Comparison of ENCODE assay signal across 8 cellular contexts in the genomic region with DNA sequence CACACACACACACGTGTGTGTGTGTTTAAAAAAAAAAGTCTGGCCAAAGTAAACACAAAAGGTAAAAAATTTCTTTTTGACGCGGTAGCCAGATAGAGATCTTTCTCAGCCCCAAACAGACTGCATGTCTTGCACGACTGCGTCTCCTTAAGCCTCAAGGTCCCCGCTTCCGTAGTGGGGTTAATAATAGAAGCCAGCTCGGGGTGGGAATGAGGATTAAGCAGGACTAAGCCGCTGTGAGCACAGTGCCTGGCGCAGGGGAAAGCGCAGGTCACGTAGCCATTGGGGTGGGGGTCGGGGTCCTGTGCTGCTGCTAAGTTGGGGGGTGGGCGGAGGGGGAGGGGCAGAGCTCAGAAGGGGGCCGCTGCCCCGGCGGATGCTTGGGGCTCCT. TPM values are rescaled to one million over a fixed set of nuclear protein-coding genes. Genes with fewer than 3 reads are reported as not detected.
DNase-seq lines count a peak whose midpoint lies in the region; ATAC-seq, FAIRE-seq and TF ChIP-seq lines count a peak whose summit lies in the region.

No MANE protein-coding gene starts in this region.

- H3K27me3 ChIP-seq in H1 (replicated peaks in 1 of 4; ENCODE audit: control insufficient read depth in 3 of 4, extremely low read depth in 1 of 4, insufficient read depth in 3 of 4, low read length in 3 of 4) = no peaks in the 10 kb centered on the region
- H3K27me3 ChIP-seq in upper lobe of right lung = no peaks in the 10 kb centered on the region

- no peak overlapping the region for H2BK12ac ChIP-seq in H1 (ENCODE audit: low read depth, low read length)

- CTCF ChIA-PET in H1 (lab: Charles Lee; ENCODE audit: partially characterized antibody) = interaction anchor here (1.0 to 1.7 kb wide), 2 partner anchors 11 to 21 kb away, joined by 3 to 4 read pairs; no protein-coding TSS in a partner anchor

- no peak for TF ChIP-seq EP300 in H1 (IDR thresholded peaks at IDR 0.05; ENCODE audit: borderline replicate concordance in 1 of 2, low read depth in 2 of 2, low read length in 2 of 2)

- no peak overlapping the region for H3K23ac ChIP-seq in H1 (ENCODE audit: insufficient read length)

- H2BK120ac ChIP-seq in H1 (replicated peaks; ENCODE audit: low read depth, low read length) = no peak overlapping the region

- H3K14ac ChIP-seq in H1 (ENCODE audit: insufficient read length) = no peak overlapping the region

- H4K8ac ChIP-seq in H1 (ENCODE audit: extremely low read depth, insufficient read depth, low read length) = 0 out of 2 replicates have a peak overlapping the region, but pooled peaks have one; percentile 79

- intact Hi-C loops in mucosa of descending colon (cut with DNase I, micrococcal nuclease) = no loop called here
- intact Hi-C loops in upper lobe of right lung (cut with DNase I) = no loop called here

- peak overlapping the region; percentile 21 for H3K56ac ChIP-seq in H1 (replicated peaks; ENCODE audit: insufficient read length, low read depth, low read length)

- no peak overlapping the region for H2BK5ac ChIP-seq in H1 (ENCODE audit: low read depth, low read length)

- H3K4me2 ChIP-seq in H1 (ENCODE audit: insufficient read depth in 1 of 2, low read depth in 2 of 2, low read length in 2 of 2) = peak overlapping the region; percentile 94 to 100

- DNase-seq in DMS53 (lab: John Stamatoyannopoulos, UW) = peak; percentile 50
- DNase-seq in DMS53 treated with DMSO at 0.1 percent for 48 hours (lab: John Stamatoyannopoulos, UW; ENCODE audit: unreplicated experiment) = no peak
- DNase-seq in HK-2 (ENCODE audit: unreplicated experiment) = peak; percentile 38
- DNase-seq in H1 (ENCODE audit: low read depth in 1 of 2, low spot score in 2 of 2) = peak in 1 of 2 experiments; percentile 54
- DNase-seq in mucosa of descending colon = peak in 1 of 3 donors; percentile 39
- DNase-seq in upper lobe of right lung = no peak

- no peak for TF ChIP-seq RAD21 in H1 (IDR thresholded peaks at IDR 0.05 in 1 of 2, conservative IDR thresholded peaks at IDR 0.05 in 1 of 2; ENCODE audit: low read depth in 2 of 2, low read length in 2 of 2)

- peak; percentile 56 for ATAC-seq in mucosa of descending colon
- peak; percentile 45 for ATAC-seq in upper lobe of right lung
- ATAC-seq in HG03457 (IDR thresholded peaks at IDR 0.05; ENCODE audit: unreplicated experiment) = no peak

- H4K91ac ChIP-seq in H1 (replicated peaks; ENCODE audit: insufficient read length, low read length) = no peak overlapping the region

- H3K9me3 ChIP-seq in H1 (ENCODE audit: insufficient read depth in 2 of 2, low read depth in 1 of 2, low read length in 1 of 2) (no peaks in the 10 kb centered on the region), mucosa of descending colon (no peaks in the 10 kb centered on the region), upper lobe of right lung (no peaks in the 10 kb centered on the region)

- TF ChIP-seq POLR2A in H1 (IDR thresholded peaks at IDR 0.05; ENCODE audit: control extremely low read depth in 1 of 2, low read depth in 2 of 2, low read length in 2 of 2) = no peak

- H3K36me3 ChIP-seq in H1 (ENCODE audit: control insufficient read depth in 2 of 4, insufficient read depth in 4 of 4, low read length in 3 of 4) = peaks cover 0 to 4% (median 1%) of the 10 kb centered on the region in 4 experiments; a peak in 2 of 8 replicates
- H3K36me3 ChIP-seq in mucosa of descending colon (ENCODE audit: low read depth) = no peaks in the 10 kb centered on the region
- no peaks in the 10 kb centered on the region for H3K36me3 ChIP-seq in upper lobe of right lung

- H3K4me3 ChIP-seq in H1 (ENCODE audit: extremely low read depth in 1 of 4, insufficient read depth in 2 of 4, low read depth in 3 of 4, low read length in 4 of 4) = peak overlapping the region; percentile 55 to 99 (median 74)
- H3K4me3 ChIP-seq in mucosa of descending colon = peak overlapping the region; percentile 81
- H3K4me3 ChIP-seq in upper lobe of right lung = peak overlapping the region; percentile 83

- no peak for TF ChIP-seq CTCF in VCaP (conservative IDR thresholded peaks at IDR 0.05)
- no peak for TF ChIP-seq CTCF in H1 (IDR thresholded peaks at IDR 0.05; ENCODE audit: control extremely low read depth in 1 of 3, insufficient read depth in 1 of 3, low read depth in 1 of 3, low read length in 3 of 3)
- no peak for TF ChIP-seq CTCF in mucosa of descending colon (IDR thresholded peaks at IDR 0.05)
- no peak for TF ChIP-seq CTCF in upper lobe of right lung (IDR thresholded peaks at IDR 0.05)

- H2AK5ac ChIP-seq in H1 (ENCODE audit: low read depth, low read length) = no peak overlapping the region

- no peak overlapping the region for H2BK20ac ChIP-seq in H1 (ENCODE audit: low read length)

- H4K20me1 ChIP-seq in H1 (replicated peaks in 1 of 2; ENCODE audit: control insufficient read depth in 1 of 2, insufficient read depth in 2 of 2, low read length in 2 of 2) = peaks cover 19 to 28% of the 10 kb centered on the region in 2 experiments

- no peak for FAIRE-seq in H1 (lab: Jason Lieb, UNC)

- peak overlapping the region; percentile 65; the same call in 1 of the 2 replicates for H3K27ac ChIP-seq in VCaP
- peak overlapping the region; percentile 89; the same call in 1 of the 2 replicates for H3K27ac ChIP-seq in H1 (ENCODE audit: low read depth, low read length)
- peak overlapping the region; percentile 87 for H3K27ac ChIP-seq in upper lobe of right lung

- H3K79me1 ChIP-seq in H1 (ENCODE audit: low read depth, low read length) = peaks cover 13% of the 10 kb centered on the region

- H2BK15ac ChIP-seq in H1 (ENCODE audit: low read length) = no peak overlapping the region

- peak overlapping the region; percentile 48; the same call in 1 of the 2 replicates for H3K18ac ChIP-seq in H1 (ENCODE audit: extremely low read depth, low read length)

- H3K4me1 ChIP-seq in H1 (replicated peaks in 1 of 4; ENCODE audit: control insufficient read depth in 3 of 4, insufficient read depth in 4 of 4, low read length in 3 of 4) (peaks cover 0 to 9% (median 5%) of the 10 kb centered on the region in 4 experiments; a peak in 5 of 7 replicates), mucosa of descending colon (ENCODE audit: low read depth) (peaks cover 13% of the 10 kb centered on the region), upper lobe of right lung (peaks cover 29% of the 10 kb centered on the region)

- peaks cover 10% of the 10 kb centered on the region for H3K23me2 ChIP-seq in H1 (ENCODE audit: low read depth, low read length)

- no peak overlapping the region for H4K5ac ChIP-seq in H1 (ENCODE audit: insufficient read length, low read depth, low read length)

- 3% methylated on average over 10 of the region's 17 CpGs; no CpG with 5 or more reads in 1 of the 2 experiments for WGBS in H1 (ENCODE audit: extremely low coverage in 1 of 2, insufficient coverage in 1 of 2, insufficient read length in 1 of 2, insufficient replicate concordance in 2 of 2, low coverage in 1 of 2, low lambda C conversion rate in 2 of 2, missing lambda C conversion rate in 1 of 2), 2 experiments

- H2AFZ ChIP-seq in H1 (ENCODE audit: low read length) = no peak overlapping the region

- POLR2A ChIA-PET in H1 (lab: Charles Lee; ENCODE audit: partially characterized antibody) = interaction anchor here (0.7 to 6.9 kb wide), 16 partner anchors 9 to 170 kb away, joined by 3 to 63 read pairs (median 6); a partner anchor contains a TSS

- H3K79me2 ChIP-seq in H1 (ENCODE audit: control insufficient read depth in 1 of 2, insufficient read depth in 2 of 2, low read length in 2 of 2) = peaks cover 39 to 51% of the 10 kb centered on the region in 2 experiments

- peak overlapping the region; percentile 76 to 94 (median 84) for H3K9ac ChIP-seq in H1 (replicated peaks in 1 of 4; ENCODE audit: extremely low read depth in 1 of 4, low read depth in 3 of 4, low read length in 3 of 4)

- H3K4ac ChIP-seq in H1 (replicated peaks; ENCODE audit: insufficient read length, low read depth, low read length) = no peak overlapping the region

RNA-seq across cellular contexts. Expression of a gene that starts 0.5 kb away (rescaled TPM):
- total RNA-seq in H1 (2021; fragmentation: NEBNext Ultra II Directional; extraction: Animal tissue kit (Norgen Biotek cat#: 25700)) = 114 and 116 TPM in 2 replicates
- 52.8 and 65.8 TPM in 2 replicates for polyA plus RNA-seq in H1 (2011; rRNA removed)
- polyA plus RNA-seq in H1 (2011; cell fraction: cytosol; rRNA removed) = 71.2 TPM
- 159 TPM for polyA plus RNA-seq in H1 (2011; cell fraction: nucleus; rRNA removed)
- 67.6 to 83.2 TPM (median 69.6 TPM) in 4 replicates for polyA plus RNA-seq in H1 (2012, experiment 1 of 2)
- 36.7 TPM for polyA plus RNA-seq in H1 (2012, experiment 2 of 2)
- 45.6 TPM for polyA plus RNA-seq in H1 (2013, experiment 1 of 2)
- 44.3 TPM for polyA plus RNA-seq in H1 (2013, experiment 2 of 2)
- polyA minus RNA-seq in H1 (2011; rRNA and poly(A)+ RNA removed) = 105 and 119 TPM in 2 replicates
- polyA minus RNA-seq in H1 (2011; cell fraction: cytosol; rRNA and poly(A)+ RNA removed) = 55.2 TPM
- polyA minus RNA-seq in H1 (2011; cell fraction: nucleus; rRNA and poly(A)+ RNA removed) = 83.7 TPM
- total RNA-seq in mucosa of descending colon = 10 to 100 TPM; 37.9 to 62.6 (median 47.6) TPM
- 161 TPM for total RNA-seq in upper lobe of right lung

RNA-seq across cellular contexts. Expression of a gene that starts 47.4 kb away (rescaled TPM):
- 47.8 and 49.1 TPM in 2 replicates for total RNA-seq in H1 (2021; fragmentation: NEBNext Ultra II Directional; extraction: Animal tissue kit (Norgen Biotek cat#: 25700))
- polyA plus RNA-seq in H1 (2011; rRNA removed) = 111 and 156 TPM in 2 replicates
- 96.1 TPM for polyA plus RNA-seq in H1 (2011; cell fraction: cytosol; rRNA removed)
- 121 TPM for polyA plus RNA-seq in H1 (2011; cell fraction: nucleus; rRNA removed)
- polyA plus RNA-seq in H1 (2012, experiment 1 of 2) = 49.1 to 53.5 TPM (median 51.1 TPM) in 4 replicates
- polyA plus RNA-seq in H1 (2012, experiment 2 of 2) = 62.6 TPM
- polyA plus RNA-seq in H1 (2013, experiment 1 of 2) = 25.2 TPM
- 22.8 TPM for polyA plus RNA-seq in H1 (2013, experiment 2 of 2)
- 147 and 204 TPM in 2 replicates for polyA minus RNA-seq in H1 (2011; rRNA and poly(A)+ RNA removed)
- polyA minus RNA-seq in H1 (2011; cell fraction: cytosol; rRNA and poly(A)+ RNA removed) = 60.0 TPM
- 135 TPM for polyA minus RNA-seq in H1 (2011; cell fraction: nucleus; rRNA and poly(A)+ RNA removed)
- 10 to 100 TPM; 15.2 to 18.0 (median 17.2) TPM for total RNA-seq in mucosa of descending colon
- total RNA-seq in upper lobe of right lung = 15.3 TPM

RNA-seq across cellular contexts. Expression of a gene that starts 47.8 kb away (rescaled TPM):
- 104 and 106 TPM in 2 replicates for total RNA-seq in H1 (2021; fragmentation: NEBNext Ultra II Directional; extraction: Animal tissue kit (Norgen Biotek cat#: 25700))
- polyA plus RNA-seq in H1 (2011; rRNA removed) = 66.3 and 69.1 TPM in 2 replicates
- polyA plus RNA-seq in H1 (2011; cell fraction: cytosol; rRNA removed) = 73.9 TPM
- 49.1 TPM for polyA plus RNA-seq in H1 (2011; cell fraction: nucleus; rRNA removed)
- polyA plus RNA-seq in H1 (2012, experiment 1 of 2) = 40.6 to 53.7 TPM (median 50.5 TPM) in 4 replicates
- 21.5 TPM for polyA plus RNA-seq in H1 (2012, experiment 2 of 2)
- 34.2 TPM for polyA plus RNA-seq in H1 (2013, experiment 1 of 2)
- polyA plus RNA-seq in H1 (2013, experiment 2 of 2) = 32.3 TPM
- 66.8 and 68.8 TPM in 2 replicates for polyA minus RNA-seq in H1 (2011; rRNA and poly(A)+ RNA removed)
- 36.6 TPM for polyA minus RNA-seq in H1 (2011; cell fraction: cytosol; rRNA and poly(A)+ RNA removed)
- polyA minus RNA-seq in H1 (2011; cell fraction: nucleus; rRNA and poly(A)+ RNA removed) = 64.1 TPM
- 10 to 100 TPM; 27.8 to 38.3 (median 28.5) TPM for total RNA-seq in mucosa of descending colon
- 42.3 TPM for total RNA-seq in upper lobe of right lung

RNA-seq across cellular contexts. Expression of a gene that starts 56.8 kb away (rescaled TPM):
- 17.2 TPM in 2 replicates for total RNA-seq in H1 (2021; fragmentation: NEBNext Ultra II Directional; extraction: Animal tissue kit (Norgen Biotek cat#: 25700))
- polyA plus RNA-seq in H1 (2011; rRNA removed) = 40.4 and 56.6 TPM in 2 replicates
- polyA plus RNA-seq in H1 (2011; cell fraction: cytosol; rRNA removed) = 35.2 TPM
- polyA plus RNA-seq in H1 (2011; cell fraction: nucleus; rRNA removed) = 42.5 TPM
- polyA plus RNA-seq in H1 (2012, experiment 1 of 2) = 19.9 to 21.8 TPM (median 20.7 TPM) in 4 replicates
- polyA plus RNA-seq in H1 (2012, experiment 2 of 2) = 11.3 TPM
- 11.4 TPM for polyA plus RNA-seq in H1 (2013, experiment 1 of 2)
- polyA plus RNA-seq in H1 (2013, experiment 2 of 2) = 10.4 TPM
- polyA minus RNA-seq in H1 (2011; rRNA and poly(A)+ RNA removed) = 28.6 and 31.0 TPM in 2 replicates
- 15.6 TPM for polyA minus RNA-seq in H1 (2011; cell fraction: cytosol; rRNA and poly(A)+ RNA removed)
- polyA minus RNA-seq in H1 (2011; cell fraction: nucleus; rRNA and poly(A)+ RNA removed) = 17.7 TPM
- total RNA-seq in mucosa of descending colon (10 to 100 TPM; 25.4 to 40.5 (median 32.6) TPM), upper lobe of right lung (21.2 TPM)

Comparison
In these comparisons a context has a peak if more than half of its experiments do, and no peak if none do; other contexts are left out.
1. DNase-seq: peak in DMS53 (single experiment) and HK-2 (single experiment); none in DMS53 treated with DMSO at 0.1 percent for 48 hours (single experiment) and upper lobe of right lung (single experiment).
2. Peak in every context shown above with its lines, with median percentiles within 50 percentile points of each other: H3K27ac ChIP-seq and H3K4me3 ChIP-seq.